In genomic region chr16:56631832-56632159, GRCh38 we compare ENCODE assay signal across 8 cellular contexts. TPM values are rescaled to one million over a fixed set of nuclear protein-coding genes. Genes with fewer than 3 reads are reported as not detected.
DNase-seq lines count a peak whose midpoint lies in the region; ATAC-seq and TF ChIP-seq lines count a peak whose summit lies in the region.

No MANE protein-coding gene starts in this region.

- H3K4me1 Mint-ChIP-seq in activated T-helper 1 cell treated with anti-CD3 and anti-CD28 coated beads, Interleukin-12 subunit alpha, Interleukin-12 subunit beta, Interleukin-2, Interleukin-4 antibody, amounts not matched to agents 30 ng/mL and 10 ng/mL and 1 ng/mL, durations not matched to agents 14 hours and 24 hours and 36 hours (ENCODE audit: low read depth): peaks cover 27% of the 10 kb centered on the region
- H3K4me1 Mint-ChIP-seq in glutamatergic neuron (ENCODE audit: low read depth, unreplicated experiment): peaks cover 11% of the 10 kb centered on the region

- TF ChIP-seq CTCF in glutamatergic neuron (IDR thresholded peaks at IDR 0.05; ENCODE audit: partially characterized antibody, unreplicated experiment): no peak
- TF ChIP-seq CTCF in psoas muscle (IDR thresholded peaks at IDR 0.05): no peak

- peaks cover 0 to 2% (median 0%) of the 10 kb centered on the region in 3 donors for H3K27me3 ChIP-seq in psoas muscle (ENCODE audit: insufficient read depth in 3 of 3, low read length in 2 of 3)

- H3K27ac Mint-ChIP-seq in activated T-helper 1 cell treated with anti-CD3 and anti-CD28 coated beads, Interleukin-12 subunit alpha, Interleukin-12 subunit beta, Interleukin-2, Interleukin-4 antibody, amounts not matched to agents 30 ng/mL and 10 ng/mL and 1 ng/mL, durations not matched to agents 14 hours and 24 hours and 36 hours: no peak overlapping the region
- no peak overlapping the region for H3K27ac Mint-ChIP-seq in glutamatergic neuron (ENCODE audit: unreplicated experiment)

- 40 to 46% (median 41%) methylated on average over 12 to 14 of the region's 14 CpGs for WGBS in psoas muscle, 3 donors

- H3K27ac ChIP-seq in psoas muscle: peak overlapping the region; percentile 34

- H3K4me3 ChIP-seq in psoas muscle: peak overlapping the region; percentile 67

- ATAC-seq in psoas muscle: peak in 1 of 4 donors; percentile 19
- no peak for ATAC-seq in HG02870 (IDR thresholded peaks at IDR 0.05; ENCODE audit: unreplicated experiment)
- ATAC-seq in GM19397 (IDR thresholded peaks at IDR 0.05; ENCODE audit: unreplicated experiment): no peak
- ATAC-seq in GM19328 (IDR thresholded peaks at IDR 0.05; ENCODE audit: unreplicated experiment): no peak

- DNase-seq in DMS53 (lab: John Stamatoyannopoulos, UW) (peak; percentile 55), glutamatergic neuron (no peak), psoas muscle (no peak), DMS153 treated with DMSO at 0.1 percent for 48 hours (lab: John Stamatoyannopoulos, UW; ENCODE audit: unreplicated experiment) (no peak)
- DNase-seq in activated T-helper 1 cell treated with anti-CD3 and anti-CD28 coated beads, Interleukin-12 subunit alpha, Interleukin-12 subunit beta, Interleukin-2, Interleukin-4 antibody, amounts not matched to agents 30 ng/mL and 10 ng/mL and 1 ng/mL, durations not matched to agents 14 hours and 24 hours and 36 hours (ENCODE audit: low spot score): no peak

- H3K4me1 ChIP-seq in psoas muscle: peaks cover 16% of the 10 kb centered on the region

- intact Hi-C loops in activated T-helper 1 cell treated with anti-CD3 and anti-CD28 coated beads, Interleukin-12 subunit alpha, Interleukin-12 subunit beta, Interleukin-2, Interleukin-4 antibody, amounts not matched to agents 30 ng/mL and 10 ng/mL and 1 ng/mL, durations not matched to agents 14 hours and 24 hours and 36 hours (cut with micrococcal nuclease): no loop called here
- intact Hi-C loops in psoas muscle (cut with DNase I): loop anchor here in 1 of 2 donors (5.0 kb wide), 1 partner anchor 41 kb away; no protein-coding TSS in a partner anchor

- no peaks in the 10 kb centered on the region for H3K36me3 ChIP-seq in psoas muscle (ENCODE audit: insufficient read depth in 1 of 2, low read depth in 1 of 2)

- no peaks in the 10 kb centered on the region for H3K36me3 Mint-ChIP-seq in activated T-helper 1 cell treated with anti-CD3 and anti-CD28 coated beads, Interleukin-12 subunit alpha, Interleukin-12 subunit beta, Interleukin-2, Interleukin-4 antibody, amounts not matched to agents 30 ng/mL and 10 ng/mL and 1 ng/mL, durations not matched to agents 14 hours and 24 hours and 36 hours (ENCODE audit: low read depth)
- no peaks in the 10 kb centered on the region for H3K36me3 Mint-ChIP-seq in glutamatergic neuron (ENCODE audit: unreplicated experiment)

- H3K27me3 Mint-ChIP-seq in activated T-helper 1 cell treated with anti-CD3 and anti-CD28 coated beads, Interleukin-12 subunit alpha, Interleukin-12 subunit beta, Interleukin-2, Interleukin-4 antibody, amounts not matched to agents 30 ng/mL and 10 ng/mL and 1 ng/mL, durations not matched to agents 14 hours and 24 hours and 36 hours (ENCODE audit: insufficient read depth): peaks cover 62% of the 10 kb centered on the region
- H3K27me3 Mint-ChIP-seq in glutamatergic neuron (ENCODE audit: unreplicated experiment): peaks cover 30% of the 10 kb centered on the region

- H3K4me3 Mint-ChIP-seq in activated T-helper 1 cell treated with anti-CD3 and anti-CD28 coated beads, Interleukin-12 subunit alpha, Interleukin-12 subunit beta, Interleukin-2, Interleukin-4 antibody, amounts not matched to agents 30 ng/mL and 10 ng/mL and 1 ng/mL, durations not matched to agents 14 hours and 24 hours and 36 hours: peak overlapping the region; percentile 77
- peak overlapping the region; percentile 85 for H3K4me3 Mint-ChIP-seq in glutamatergic neuron (ENCODE audit: unreplicated experiment)

- H3K9me3 ChIP-seq in psoas muscle: no peaks in the 10 kb centered on the region

- no peaks in the 10 kb centered on the region for H3K9me3 Mint-ChIP-seq in activated T-helper 1 cell treated with anti-CD3 and anti-CD28 coated beads, Interleukin-12 subunit alpha, Interleukin-12 subunit beta, Interleukin-2, Interleukin-4 antibody, amounts not matched to agents 30 ng/mL and 10 ng/mL and 1 ng/mL, durations not matched to agents 14 hours and 24 hours and 36 hours
- peaks cover 9% of the 10 kb centered on the region for H3K9me3 Mint-ChIP-seq in glutamatergic neuron (ENCODE audit: unreplicated experiment)

RNA-seq across cellular contexts. Expression of gene MT1M, which starts 0.7 kb away (rescaled TPM):
- not detected in 2 replicates for total RNA-seq in activated T-helper 1 cell treated with anti-CD3 and anti-CD28 coated beads, Interleukin-12 subunit alpha, Interleukin-12 subunit beta, Interleukin-2, Interleukin-4 antibody, amounts not matched to agents 30 ng/mL and 10 ng/mL and 1 ng/mL, durations not matched to agents 14 hours and 24 hours and 36 hours
- total RNA-seq in glutamatergic neuron (ENCODE audit: unreplicated experiment) (not detected), psoas muscle (100 to 1,000 TPM in 1 of 4 donors, 10 to 100 TPM in 1, 1 to 10 TPM in 2; 1.4 to 288 (median 12.8) TPM)
- polyA plus RNA-seq in psoas muscle: 100 to 1,000 TPM in 2 of 3 donors, 10 to 100 TPM in 1; 21.8 to 569 (median 300) TPM

RNA-seq across cellular contexts. Expression of gene MT1E, which starts 6.2 kb away (rescaled TPM):
- 135 TPM in 2 replicates for total RNA-seq in activated T-helper 1 cell treated with anti-CD3 and anti-CD28 coated beads, Interleukin-12 subunit alpha, Interleukin-12 subunit beta, Interleukin-2, Interleukin-4 antibody, amounts not matched to agents 30 ng/mL and 10 ng/mL and 1 ng/mL, durations not matched to agents 14 hours and 24 hours and 36 hours
- not detected for total RNA-seq in glutamatergic neuron (ENCODE audit: unreplicated experiment)
- 100 to 1,000 TPM in 2 of 4 donors, 10 to 100 TPM in 2; 44.1 to 669 (median 256) TPM for total RNA-seq in psoas muscle
- 100 to 1,000 TPM; 122 to 556 (median 477) TPM for polyA plus RNA-seq in psoas muscle

RNA-seq across cellular contexts. Expression of gene MT1A, which starts 6.7 kb away (rescaled TPM):
- total RNA-seq in activated T-helper 1 cell treated with anti-CD3 and anti-CD28 coated beads, Interleukin-12 subunit alpha, Interleukin-12 subunit beta, Interleukin-2, Interleukin-4 antibody, amounts not matched to agents 30 ng/mL and 10 ng/mL and 1 ng/mL, durations not matched to agents 14 hours and 24 hours and 36 hours: 0.60 and 4.1 TPM in 2 replicates
- not detected for total RNA-seq in glutamatergic neuron (ENCODE audit: unreplicated experiment)
- total RNA-seq in psoas muscle: 1,000 to 10,000 TPM in 1 of 4 donors, 10 to 100 TPM in 1, 1 to 10 TPM in 2; 4.0 to 1,028 (median 22.4) TPM
- polyA plus RNA-seq in psoas muscle: 1,000 to 10,000 TPM in 2 of 3 donors, 100 to 1,000 TPM in 1; 128 to 4,396 (median 1,331) TPM

RNA-seq across cellular contexts. Expression of gene MT1B, which starts 19.9 kb away (rescaled TPM):
- not detected in 2 replicates for total RNA-seq in activated T-helper 1 cell treated with anti-CD3 and anti-CD28 coated beads, Interleukin-12 subunit alpha, Interleukin-12 subunit beta, Interleukin-2, Interleukin-4 antibody, amounts not matched to agents 30 ng/mL and 10 ng/mL and 1 ng/mL, durations not matched to agents 14 hours and 24 hours and 36 hours
- total RNA-seq in glutamatergic neuron (ENCODE audit: unreplicated experiment) (not detected), psoas muscle (not detected)
- polyA plus RNA-seq in psoas muscle: not detected

RNA-seq across cellular contexts. Expression of gene MT2A, which starts 23.4 kb away (rescaled TPM):
- 348 and 365 TPM in 2 replicates for total RNA-seq in activated T-helper 1 cell treated with anti-CD3 and anti-CD28 coated beads, Interleukin-12 subunit alpha, Interleukin-12 subunit beta, Interleukin-2, Interleukin-4 antibody, amounts not matched to agents 30 ng/mL and 10 ng/mL and 1 ng/mL, durations not matched to agents 14 hours and 24 hours and 36 hours
- total RNA-seq in glutamatergic neuron (ENCODE audit: unreplicated experiment) (not detected), psoas muscle (1,000 to 10,000 TPM in 3 of 4 donors, 100 to 1,000 TPM in 1; 342 to 5,614 (median 2,291) TPM)
- polyA plus RNA-seq in psoas muscle: over 10,000 TPM in 1 of 3 donors, 1,000 to 10,000 TPM in 2; 1,603 to 11,565 (median 3,170) TPM

Comparison
In these comparisons a context has a peak if more than half of its experiments do, and no peak if none do; other contexts are left out.
1. RNA of gene MT1E, which starts 6.2 kb away (total RNA-seq): 44.1 to 669 TPM in psoas muscle and 135 TPM in activated T-helper 1 cell treated with anti-CD3 and anti-CD28 coated beads, Interleukin-12 subunit alpha, Interleukin-12 subunit beta, Interleukin-2, Interleukin-4 antibody, amounts not matched to agents 30 ng/mL and 10 ng/mL and 1 ng/mL, durations not matched to agents 14 hours and 24 hours and 36 hours; not detected in glutamatergic neuron (single experiment); every median in the first group is over 10 times any median in the second.